In the genomic region with DNA sequence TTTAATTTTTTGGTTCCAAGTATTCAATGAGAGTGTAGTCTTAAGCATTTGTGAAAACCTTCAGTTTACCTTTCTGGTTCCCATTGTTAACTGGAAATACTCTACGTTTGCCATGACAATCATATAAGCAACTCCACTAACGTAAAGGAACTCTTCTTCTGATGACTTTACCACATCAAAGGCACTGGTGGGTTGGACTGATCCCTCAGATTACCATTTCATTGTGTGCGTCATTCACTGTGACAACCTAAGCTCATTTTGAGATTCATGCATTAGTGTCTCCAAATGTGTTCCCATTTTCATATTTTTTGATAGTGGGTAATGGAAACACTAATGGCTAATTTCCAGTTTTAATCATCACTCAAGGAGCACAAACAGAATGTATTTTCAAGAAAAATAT, we compare ENCODE assay signal across 21 cellular contexts.
"Had no signal": no experiment of that assay in that cellular context is flagged by ENCODE, and none has a peak within 500 bp of the region (broad histone marks: within the 10 kb centered on the region; RNA-seq: fewer than 3 reads in every experiment).

No MANE protein-coding gene starts in this region.

- H3K27ac Mint-ChIP-seq: activated naive CD4-positive, alpha-beta T cell treated with anti-CD3 and anti-CD28 coated beads, Interleukin-2, amount 50 U/mL, for 72 hours; activated T-cell treated with anti-CD3 and anti-CD28 coated beads, Interleukin-2, amount 50 U/mL, for 24 hours; nephron had no signal

- H3K4me1 ChIP-seq: esophagus muscularis mucosa, gastroesophageal sphincter, parathyroid adenoma, thyroid gland had no signal

- H3K9me3 ChIP-seq: esophagus muscularis mucosa, gastroesophageal sphincter, heart left ventricle, thyroid gland had no signal

- H3K4me3 Mint-ChIP-seq: activated T-cell treated with anti-CD3 and anti-CD28 coated beads, Interleukin-2, amount 50 U/mL, for 24 hours; nephron had no signal

- H3K36me3 Mint-ChIP-seq: activated naive CD4-positive, alpha-beta T cell treated with anti-CD3 and anti-CD28 coated beads, Interleukin-2, amount 50 U/mL, for 72 hours had no signal

- DNase-seq: activated effector memory CD4-positive, alpha-beta T cell treated with anti-CD3 and anti-CD28 coated beads, Interleukin-2, amount 50 U/mL, for 16 hours; activated T-cell treated with anti-CD3 and anti-CD28 coated beads, Interleukin-2, amount 50 U/mL, for 24 hours; amniotic stem cell; dermis blood vessel endothelial cell; effector memory CD4-positive, alpha-beta T cell; heart left ventricle; kidney; midbrain; stimulated activated naive CD4-positive, alpha-beta T cell treated with Interleukin-2 at 50 U/mL for 16 hours; T1000; thyroid gland had no signal

- H3K36me3 ChIP-seq: cardiac muscle cell, esophagus muscularis mucosa, gastroesophageal sphincter, heart left ventricle, thyroid gland had no signal

- H3K9me3 Mint-ChIP-seq: activated T-cell treated with anti-CD3 and anti-CD28 coated beads, Interleukin-2, amount 50 U/mL, for 24 hours; nephron had no signal

- H3K27ac ChIP-seq: esophagus muscularis mucosa, gastroesophageal sphincter, heart left ventricle, parathyroid adenoma, thyroid gland had no signal

- H2AFZ ChIP-seq: parathyroid adenoma had no signal

- H3K27me3 ChIP-seq: cardiac muscle cell, esophagus muscularis mucosa, gastroesophageal sphincter, heart left ventricle, thyroid gland had no signal

- H3K4me2 ChIP-seq: smooth muscle cell had no signal

- H3K4me3 ChIP-seq: cardiac muscle cell, esophagus muscularis mucosa, gastroesophageal sphincter, heart left ventricle, smooth muscle cell, thyroid gland had no signal

- ATAC-seq: gastroesophageal sphincter, left lobe of liver, sciatic nerve, SK-N-SH treated with all-trans-retinoic acid at 6 μM for 48 hours had no signal

- H3K79me2 ChIP-seq: parathyroid adenoma had no signal
